In the genomic region with DNA sequence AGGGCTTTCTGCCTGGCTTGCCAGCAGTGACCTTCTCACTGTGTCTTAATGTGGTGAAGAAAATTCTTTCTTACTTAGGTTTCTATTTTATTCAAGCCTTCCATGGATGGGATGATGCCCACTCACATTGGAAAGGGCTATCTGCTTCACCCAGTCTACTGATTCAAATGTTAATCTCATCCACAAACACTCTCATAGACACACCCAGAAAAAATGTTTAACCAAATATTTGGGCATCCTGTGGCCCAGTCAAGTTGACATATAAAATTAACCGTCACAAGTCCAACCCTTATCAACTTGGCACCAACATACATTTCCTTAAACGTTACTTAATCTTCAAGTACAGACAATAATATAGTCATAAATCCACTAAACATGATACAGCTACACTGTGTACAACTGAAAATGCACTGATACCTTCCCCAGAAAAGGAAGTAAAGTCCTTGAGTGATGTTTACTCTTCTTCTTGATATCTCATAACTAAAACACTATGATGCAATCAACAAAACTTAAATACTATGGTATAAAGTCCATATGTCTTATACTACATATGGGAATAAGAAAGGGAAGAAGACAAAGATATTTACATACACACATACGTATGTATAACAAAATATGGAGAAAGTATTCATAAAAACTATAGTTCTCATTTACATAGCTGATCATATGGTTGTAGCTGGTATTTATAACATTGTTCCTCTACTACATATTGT, we compare ENCODE assay signal across 29 cellular contexts.
DNase-seq lines count a peak whose midpoint lies in the region; ATAC-seq, FAIRE-seq and TF ChIP-seq lines count a peak whose summit lies in the region.
"Had no signal": no experiment of that assay in that cellular context is flagged by ENCODE, and none has a peak within 500 bp of the region (broad histone marks: within the 10 kb centered on the region; RNA-seq: fewer than 3 reads in every experiment).

No MANE protein-coding gene starts in this region.

- no peak overlapping the region for H3K9ac ChIP-seq in IMR-90 (ENCODE audit: low read depth, low read length)
- H3K9ac ChIP-seq in mesenchymal stem cell (ENCODE audit: low read length), result peak overlapping the region; percentile 57

- H3K4me1 Mint-ChIP-seq in mesothelial cell of epicardium, result peaks cover 8% of the 10 kb centered on the region
- H3K4me1 Mint-ChIP-seq: IgD-negative memory B cell had no signal

- no peak for TF ChIP-seq RAD21 in A549 (conservative IDR thresholded peaks at IDR 0.05 in 1 of 2, IDR thresholded peaks at IDR 0.05 in 1 of 2)
- TF ChIP-seq RAD21 in IMR-90 (IDR thresholded peaks at IDR 0.05; ENCODE audit: low read length), result no peak

- in situ Hi-C loops in IMR-90 (cut with MboI; ENCODE audit: low sequenced_read_pairs), result no loop called here

- no peak overlapping the region for H2BK5ac ChIP-seq in IMR-90 (ENCODE audit: low read depth, low read length, poor library complexity, severe bottlenecking)
- no peak overlapping the region for H2BK5ac ChIP-seq in mesenchymal stem cell (ENCODE audit: low read depth, low read length, poor library complexity, severe bottlenecking)

- H3K9me3 ChIP-seq in A549 (no peaks in the 10 kb centered on the region), IMR-90 (ENCODE audit: control insufficient read depth, insufficient read depth, low read length) (0 out of 2 replicates have a peak, but pooled peaks cover 4% of the 10 kb centered on the region), mesenchymal stem cell (ENCODE audit: control insufficient read depth, low read length) (no peaks in the 10 kb centered on the region)
- H3K9me3 ChIP-seq: BE2C, HAP-1 had no signal

- no peak overlapping the region for H3K18ac ChIP-seq in IMR-90 (ENCODE audit: low read depth, low read length)
- H3K18ac ChIP-seq in mesenchymal stem cell (ENCODE audit: low read depth in 1 of 2, low read length in 2 of 2), result no peak overlapping the region

- no peak overlapping the region for H2AK5ac ChIP-seq in IMR-90 (ENCODE audit: low read depth, low read length)
- no peak overlapping the region for H2AK5ac ChIP-seq in mesenchymal stem cell (ENCODE audit: low read length, severe bottlenecking)

- ATAC-seq in A549 (peak in 1 of 2 experiments; percentile 65; a peak in 3 of 6 replicates), IMR-90 (ENCODE audit: low read depth) (no peak), HG02642 (IDR thresholded peaks at IDR 0.05; ENCODE audit: poor library complexity, unreplicated experiment) (no peak), GM18520 (IDR thresholded peaks at IDR 0.05; ENCODE audit: unreplicated experiment) (no peak)
- ATAC-seq: Panc1 had no signal

- no peak overlapping the region for H2AFZ ChIP-seq in IMR-90 (replicated peaks; ENCODE audit: low read length, poor library complexity)
- no peak overlapping the region for H2AFZ ChIP-seq in mesenchymal stem cell (ENCODE audit: low read depth, low read length)

- CTCF ChIA-PET in A549 (lab: Yijun Ruan, JAX) (no interaction called here), IMR-90 (lab: Yijun Ruan, JAX) (no interaction called here)

- no peak overlapping the region for H2BK15ac ChIP-seq in IMR-90 (ENCODE audit: low read depth, low read length)
- H2BK15ac ChIP-seq in mesenchymal stem cell (ENCODE audit: low read depth, poor library complexity, severe bottlenecking), result no peak overlapping the region

- no peaks in the 10 kb centered on the region for H4K20me1 ChIP-seq in IMR-90 (ENCODE audit: insufficient read depth, low read length)

- H3K4me3 ChIP-seq in A549 (no peak overlapping the region), IMR-90 (ENCODE audit: insufficient read depth, low read depth, low read length) (no peak overlapping the region), mesenchymal stem cell (ENCODE audit: insufficient read depth in 1 of 2, low read depth in 1 of 2, low read length in 2 of 2) (peak overlapping the region in 1 of 2 experiments; percentile 24)
- H3K4me3 ChIP-seq: HAP-1 had no signal

- no peak overlapping the region for H4K8ac ChIP-seq in IMR-90 (ENCODE audit: low read depth in 2 of 2, low read length in 2 of 2)
- no peak overlapping the region for H4K8ac ChIP-seq in mesenchymal stem cell (ENCODE audit: low read length)

- intact Hi-C loops in IMR-90 (cut with micrococcal nuclease), result no loop called here

- H3K27ac ChIP-seq in A549, result no peak overlapping the region
- H3K27ac ChIP-seq in IMR-90 (ENCODE audit: insufficient read depth, low read length), result no peak overlapping the region
- H3K27ac ChIP-seq in mesenchymal stem cell (ENCODE audit: low read length, poor library complexity, severe bottlenecking), result no peak overlapping the region
- H3K27ac ChIP-seq: RWPE1 had no signal

- no peak overlapping the region for H2BK20ac ChIP-seq in IMR-90 (ENCODE audit: low read depth, low read length)

- peak in 1 of 2 experiments; percentile 48 for DNase-seq in A549 (ENCODE audit: low read depth in 1 of 2, low spot score in 1 of 2)
- DNase-seq in IMR-90, result no peak
- no peak for DNase-seq in mesenchymal stem cell
- DNase-seq in cerebellar nuclear complex (lab: John Stamatoyannopoulos, UW), result no peak
- no peak for DNase-seq in mesothelial cell of epicardium (ENCODE audit: low spot score in 2 of 2, unreplicated experiment in 2 of 2)
- DNase-seq: BE2C; CD4-positive, alpha-beta T cell; GOT3; HFFc6; NCI-H1092; NCI-H1436; NCI-H187; NCI-H2081 treated with DMSO at 0.1 percent for 48 hours; NCI-H2171; NCI-H226; NCI-H524 treated with DMSO at 0.1 percent for 48 hours; NCI-H774; NK-92 treated with Interleukin-12 subunit alpha and Interleukin-12 subunit beta, amount 100 ng/mL, for 24 hours; SHP77; T-helper 1 cell had no signal

- no peak overlapping the region for H4K5ac ChIP-seq in IMR-90 (ENCODE audit: low read depth, low read length)

- no peaks in the 10 kb centered on the region for H3K9me1 ChIP-seq in IMR-90 (ENCODE audit: insufficient read depth, low read length)

- H3K4me2 ChIP-seq in A549 (peak overlapping the region; percentile 25; the same call in 1 of the 3 replicates), IMR-90 (ENCODE audit: low read depth, low read length) (no peak overlapping the region), mesenchymal stem cell (ENCODE audit: low read length, poor library complexity, severe bottlenecking) (no peak overlapping the region)

- H3K4ac ChIP-seq in IMR-90 (ENCODE audit: low read depth, low read length) (no peak overlapping the region), mesenchymal stem cell (ENCODE audit: low read depth in 1 of 2, low read length in 2 of 2) (no peak overlapping the region)

- no peaks in the 10 kb centered on the region for H3K36me3 ChIP-seq in IMR-90 (ENCODE audit: control insufficient read depth, insufficient read depth, low read length)
- no peaks in the 10 kb centered on the region for H3K36me3 ChIP-seq in mesenchymal stem cell (ENCODE audit: control insufficient read depth in 1 of 2, insufficient read depth in 2 of 2, low read depth in 1 of 2, low read length in 2 of 2)
- H3K36me3 ChIP-seq: BE2C, HAP-1 had no signal

- H3K27me3 ChIP-seq in IMR-90 (ENCODE audit: control insufficient read depth, insufficient read depth, low read length) (no peaks in the 10 kb centered on the region), mesenchymal stem cell (ENCODE audit: control insufficient read depth in 1 of 2, insufficient read depth in 1 of 2, low read length in 2 of 2) (no peaks in the 10 kb centered on the region)
- H3K27me3 ChIP-seq: BE2C had no signal

- no TSS peak for BruUV-seq in IMR-90 (replicated peaks; lab: Mats Ljungman, UMichigan)

- no peaks in the 10 kb centered on the region for H3K79me1 ChIP-seq in IMR-90 (ENCODE audit: low read depth in 1 of 2, low read length in 2 of 2)
- H3K79me1 ChIP-seq in mesenchymal stem cell (replicated peaks; ENCODE audit: low read length, poor library complexity, severe bottlenecking), result no peaks in the 10 kb centered on the region

- H3K23ac ChIP-seq in IMR-90 (ENCODE audit: low read depth, low read length) (no peak overlapping the region), mesenchymal stem cell (ENCODE audit: low read length in 2 of 2) (no peak overlapping the region)

- TF ChIP-seq CTCF in A549 (IDR thresholded peaks at IDR 0.05) (no peak), IMR-90 (conservative IDR thresholded peaks at IDR 0.05; ENCODE audit: low read depth, low read length) (no peak), mesothelial cell of epicardium (IDR thresholded peaks at IDR 0.05; ENCODE audit: unreplicated experiment) (no peak)

- H3K36me3 Mint-ChIP-seq in mesothelial cell of epicardium, result no peaks in the 10 kb centered on the region
- H3K36me3 Mint-ChIP-seq: IgD-negative memory B cell had no signal

- no peak for TF ChIP-seq POLR2A in A549 (IDR thresholded peaks at IDR 0.05; ENCODE audit: low read length)
- no peak for TF ChIP-seq POLR2A in IMR-90 (IDR thresholded peaks at IDR 0.05; ENCODE audit: low read depth, low read length)

- H2AK9ac ChIP-seq in IMR-90 (replicated peaks; ENCODE audit: low read depth, low read length, poor library complexity), result no peak overlapping the region

- 21% methylated on average over 3 of the region's 3 CpGs for WGBS in A549 (ENCODE audit: missing lambda C conversion rate)
- WGBS in IMR-90 (ENCODE audit: extremely low coverage in 2 of 2, insufficient read length in 1 of 2), 2 experiments, result no CpG with 5 or more reads among the region's 3 CpGs
- 66% methylated on average over 2 of the region's 3 CpGs for WGBS in mesenchymal stem cell

- dilution Hi-C loops in IMR-90 (cut with HindIII; ENCODE audit: low sequenced_read_pairs, unreplicated experiment), result no loop called here

- FAIRE-seq in A549 (lab: Jason Lieb, UNC) (peak; percentile 36), colon (lab: Jason Lieb, UNC) (peak; percentile 85)
- FAIRE-seq: D721Med, G401.6 had no signal

- TF ChIP-seq EP300 in A549 (IDR thresholded peaks at IDR 0.05), result no peak

- H2BK12ac ChIP-seq in mesenchymal stem cell (ENCODE audit: low read length in 2 of 2), result no peak overlapping the region

- no peak overlapping the region for H3K4me3 Mint-ChIP-seq in mesothelial cell of epicardium
- H3K4me3 Mint-ChIP-seq: CD4-positive, alpha-beta T cell; HFFc6; IgD-negative memory B cell had no signal

- H4K91ac ChIP-seq in IMR-90 (ENCODE audit: insufficient read depth, low read depth, low read length) (no peak overlapping the region), mesenchymal stem cell (ENCODE audit: low read length) (no peak overlapping the region)

- no peak overlapping the region for H3K27ac Mint-ChIP-seq in mesothelial cell of epicardium
- H3K27ac Mint-ChIP-seq: CD4-positive, alpha-beta T cell; HFFc6; IgD-negative memory B cell had no signal

- no peak overlapping the region for H2BK120ac ChIP-seq in IMR-90 (ENCODE audit: low read depth, low read length)
- no peak overlapping the region for H2BK120ac ChIP-seq in mesenchymal stem cell (ENCODE audit: low read depth, low read length)

- H3K56ac ChIP-seq in IMR-90 (ENCODE audit: extremely low read depth, insufficient read depth, low read length), result no peak overlapping the region

- peaks cover 4% of the 10 kb centered on the region for H3K9me3 Mint-ChIP-seq in mesothelial cell of epicardium

- H3K4me1 ChIP-seq in A549 (peaks cover 5% of the 10 kb centered on the region; the same call in 1 of the 3 replicates), IMR-90 (ENCODE audit: control insufficient read depth, insufficient read depth, low read length) (no peaks in the 10 kb centered on the region), mesenchymal stem cell (ENCODE audit: control insufficient read depth, insufficient read depth, low read depth, low read length) (no peaks in the 10 kb centered on the region)
- H3K4me1 ChIP-seq: BE2C, HAP-1 had no signal

- peaks cover 2% of the 10 kb centered on the region for H3K27me3 Mint-ChIP-seq in mesothelial cell of epicardium (ENCODE audit: low read depth)
- H3K27me3 Mint-ChIP-seq: CD4-positive, alpha-beta T cell; IgD-negative memory B cell had no signal

- H3K14ac ChIP-seq in IMR-90 (replicated peaks; ENCODE audit: low read depth, low read length) (no peak overlapping the region), mesenchymal stem cell (ENCODE audit: low read length in 2 of 2) (no peak overlapping the region)

- POLR2A ChIA-PET in A549 (lab: Yijun Ruan, JAX) (no interaction called here), IMR-90 (lab: Charles Lee; ENCODE audit: unreplicated experiment) (no interaction called here)
